ENCODE assay signal across 1 cellular context in genomic region chr2:66446178-66446860, GRCh38.
TF ChIP-seq lines count a peak whose summit lies in the region.

No MANE protein-coding gene starts in this region.

TF ChIP-seq in IMR-90, 13 proteins besides CTCF, POLR2A, EP300 and RAD21 (continued from another document):
- TF ChIP-seq RFX5 (IDR thresholded peaks at IDR 0.05; ENCODE audit: low read depth, low read length) (no peak), MXI1 (IDR thresholded peaks at IDR 0.05; ENCODE audit: borderline replicate concordance, low read depth, low read length) (no peak), SMC3 (IDR thresholded peaks at IDR 0.05; ENCODE audit: low read depth, low read length) (no peak), CHD1 (IDR thresholded peaks at IDR 0.05; ENCODE audit: low read depth, low read length) (no peak), FOS (IDR thresholded peaks at IDR 0.05; ENCODE audit: low read depth, low read length) (no peak), ELK1 (IDR thresholded peaks at IDR 0.05; ENCODE audit: borderline replicate concordance, low read depth, low read length) (no peak), MAFK (IDR thresholded peaks at IDR 0.05; ENCODE audit: low read depth, low read length) (no peak), BHLHE40 (IDR thresholded peaks at IDR 0.05; ENCODE audit: low read depth, low read length) (no peak), NFE2L2 (IDR thresholded peaks at IDR 0.05; ENCODE audit: low read depth, low read length) (no peak), RCOR1 (IDR thresholded peaks at IDR 0.05; ENCODE audit: insufficient replicate concordance, low read length) (no peak), MAZ (IDR thresholded peaks at IDR 0.05; ENCODE audit: borderline replicate concordance, low read depth, low read length) (no peak)
- TF ChIP-seq, protein P1, sequence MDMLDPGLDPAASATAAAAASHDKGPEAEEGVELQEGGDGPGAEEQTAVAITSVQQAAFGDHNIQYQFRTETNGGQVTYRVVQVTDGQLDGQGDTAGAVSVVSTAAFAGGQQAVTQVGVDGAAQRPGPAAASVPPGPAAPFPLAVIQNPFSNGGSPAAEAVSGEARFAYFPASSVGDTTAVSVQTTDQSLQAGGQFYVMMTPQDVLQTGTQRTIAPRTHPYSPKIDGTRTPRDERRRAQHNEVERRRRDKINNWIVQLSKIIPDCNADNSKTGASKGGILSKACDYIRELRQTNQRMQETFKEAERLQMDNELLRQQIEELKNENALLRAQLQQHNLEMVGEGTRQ (IDR thresholded peaks at IDR 0.05; ENCODE audit: low read depth, low read length): no peak
